ENCODE assay signal across 8 cellular contexts in the genomic region with DNA sequence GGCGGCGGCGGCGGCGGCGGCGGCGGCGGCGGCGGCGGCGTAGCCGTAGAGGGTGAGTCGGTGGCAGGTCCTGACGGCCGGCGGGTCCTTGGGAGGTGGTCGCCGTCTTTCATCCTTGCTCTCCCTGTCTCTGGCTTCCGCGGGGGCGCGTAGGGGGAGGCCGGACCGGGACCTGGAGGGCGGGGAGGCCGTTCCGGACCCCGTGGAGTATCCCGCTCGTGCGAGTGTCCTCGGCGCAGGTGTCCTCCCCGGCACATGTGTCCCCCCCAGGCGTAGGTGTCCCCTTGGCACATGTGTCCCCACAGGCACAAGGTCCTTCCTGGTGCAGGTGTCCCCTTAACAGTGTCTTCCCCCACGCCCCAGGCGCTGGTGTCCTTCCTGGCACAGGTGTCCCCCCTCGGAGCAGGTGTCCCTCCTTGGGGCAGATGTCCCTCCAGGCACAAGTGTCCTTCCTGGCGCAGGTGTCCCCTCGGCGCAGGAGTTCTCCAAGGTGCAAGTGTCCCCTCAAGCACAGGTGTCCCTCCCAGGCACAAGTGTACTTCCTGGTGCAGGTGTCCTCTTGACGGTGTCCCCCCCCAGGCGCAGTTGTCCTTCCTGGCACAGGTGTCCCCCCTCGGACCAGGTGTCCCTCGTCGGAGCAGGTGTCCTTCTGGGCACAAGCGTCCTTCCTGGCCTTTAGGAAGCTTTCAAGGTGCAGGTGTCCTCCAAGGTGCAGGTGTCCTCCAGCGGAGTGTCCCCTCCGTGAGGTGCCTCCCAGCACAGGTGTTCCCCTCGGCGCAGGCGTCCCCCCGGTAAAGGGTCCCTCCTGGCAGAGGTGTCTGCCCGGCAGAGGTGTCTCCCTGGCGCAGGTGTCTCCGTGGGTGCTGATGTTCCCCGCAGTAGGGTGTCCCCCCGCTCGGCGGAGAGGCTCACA. TPM values are rescaled to one million over a fixed set of nuclear protein-coding genes. Genes with fewer than 3 reads are reported as not detected.
DNase-seq lines count a peak whose midpoint lies in the region; ATAC-seq and TF ChIP-seq lines count a peak whose summit lies in the region.

No MANE protein-coding gene starts in this region.

- peak; percentile 18 for DNase-seq in NCI-H2171 treated with DMSO at 0.1 percent for 48 hours (lab: John Stamatoyannopoulos, UW)
- no peak for DNase-seq in NCI-H2171 (lab: John Stamatoyannopoulos, UW)
- peak in 1 of 2 experiments; percentile 47 for DNase-seq in SJSA1 (ENCODE audit: low read depth in 1 of 2, low spot score in 2 of 2)
- DNase-seq in cerebellar cortex (ENCODE audit: low spot score) = peak; percentile 12
- no peak for DNase-seq in lower lobe of right lung
- no peak for DNase-seq in DMS114 treated with DMSO at 0.1 percent for 48 hours (lab: John Stamatoyannopoulos, UW; ENCODE audit: unreplicated experiment)

- H3K9me3 ChIP-seq in SJSA1 (replicated peaks) = no peaks in the 10 kb centered on the region
- no peaks in the 10 kb centered on the region for H3K9me3 ChIP-seq in lower lobe of right lung
- H3K9me3 ChIP-seq in subcutaneous abdominal adipose tissue (ENCODE audit: control insufficient read depth in 5 of 5, low read length in 5 of 5) = no peaks in the 10 kb centered on the region

- H3K4me1 ChIP-seq in SJSA1 (replicated peaks) (peaks cover 22% of the 10 kb centered on the region), lower lobe of right lung (peaks cover 33% of the 10 kb centered on the region), subcutaneous abdominal adipose tissue (ENCODE audit: control insufficient read depth in 5 of 5, insufficient read depth in 5 of 5, low read length in 5 of 5) (peaks cover 7 to 35% (median 31%) of the 10 kb centered on the region in 5 donors)

- H3K27me3 ChIP-seq in SJSA1 (replicated peaks) = no peaks in the 10 kb centered on the region
- H3K27me3 ChIP-seq in lower lobe of right lung (ENCODE audit: low read depth) = no peaks in the 10 kb centered on the region
- H3K27me3 ChIP-seq in subcutaneous abdominal adipose tissue (ENCODE audit: control insufficient read depth in 5 of 5, insufficient read depth in 4 of 5, low read length in 5 of 5) = peaks cover 0 to 6% (median 3%) of the 10 kb centered on the region in 5 donors

- peak overlapping the region; percentile 77 for H3K27ac ChIP-seq in SJSA1
- peak overlapping the region; percentile 90 for H3K27ac ChIP-seq in lower lobe of right lung
- peak overlapping the region; percentile 60 for H3K27ac ChIP-seq in subcutaneous abdominal adipose tissue (ENCODE audit: low read depth, low read length)

- intact Hi-C loops in lower lobe of right lung (cut with DNase I) = no loop called here

- peak overlapping the region; percentile 90 to 99 (median 96) for H3K9ac ChIP-seq in subcutaneous abdominal adipose tissue (ENCODE audit: low read length in 5 of 5)

- ATAC-seq in HG03097 (IDR thresholded peaks at IDR 0.05; ENCODE audit: low FRiP score, unreplicated experiment) (peak; percentile 15), lower lobe of right lung (peak; percentile 41 to 54)

- no peak for TF ChIP-seq CTCF in lower lobe of right lung (IDR thresholded peaks at IDR 0.05)

- peak overlapping the region; percentile 90 for H3K4me3 ChIP-seq in SJSA1
- peak overlapping the region; percentile 94 for H3K4me3 ChIP-seq in lower lobe of right lung
- peak overlapping the region; percentile 94 to 100 (median 97) for H3K4me3 ChIP-seq in subcutaneous abdominal adipose tissue (ENCODE audit: low read depth in 1 of 5, low read length in 5 of 5)

- H3K36me3 ChIP-seq in SJSA1 = peaks cover 44% of the 10 kb centered on the region
- H3K36me3 ChIP-seq in lower lobe of right lung = peaks cover 29% of the 10 kb centered on the region
- peaks cover 0 to 26% (median 24%) of the 10 kb centered on the region in 5 donors for H3K36me3 ChIP-seq in subcutaneous abdominal adipose tissue (ENCODE audit: control insufficient read depth in 5 of 5, insufficient read depth in 5 of 5, low read length in 5 of 5)

RNA-seq across cellular contexts. Expression of a gene that starts 0.5 kb away (rescaled TPM):
- 21.0 and 26.9 TPM in 2 replicates for total RNA-seq in SJSA1 (2014; rRNA removed; shearing (Covaris generic))
- total RNA-seq in lower lobe of right lung = 58.9 TPM

Comparison
In these comparisons a context has a peak if more than half of its experiments do, and no peak if none do; other contexts are left out.
1. DNase-seq: peak in NCI-H2171 treated with DMSO at 0.1 percent for 48 hours (single experiment) and cerebellar cortex (single experiment); none in NCI-H2171 (single experiment), lower lobe of right lung (single experiment) and DMS114 treated with DMSO at 0.1 percent for 48 hours (single experiment).
2. Peak in every context shown above with its lines, with median percentiles within 50 percentile points of each other: H3K27ac ChIP-seq and H3K4me3 ChIP-seq.